In genomic region chr13:52744842-52745241, GRCh38 we compare ENCODE assay signal across 28 cellular contexts. TPM values are rescaled to one million over a fixed set of nuclear protein-coding genes. Genes with fewer than 3 reads are reported as not detected.
"Had no signal": no experiment of that assay in that cellular context is flagged by ENCODE, and none has a peak within 500 bp of the region (broad histone marks: within the 10 kb centered on the region; RNA-seq: fewer than 3 reads in every experiment).

No MANE protein-coding gene starts in this region.

- H3K36me3 ChIP-seq: adrenal gland, ascending aorta, lower lobe of right lung, stomach, suprapubic skin, tibial nerve, uterus had no signal

- FAIRE-seq: kidney, small intestine had no signal

- H3K9me3 ChIP-seq: adrenal gland, ascending aorta, lower lobe of right lung, mucosa of descending colon, suprapubic skin, tibial nerve, uterus had no signal

- H3K4me1 ChIP-seq: adrenal gland, ascending aorta, lower lobe of right lung, suprapubic skin, tibial nerve, uterus had no signal

- H3K4me3 ChIP-seq: adrenal gland, ascending aorta, lower lobe of right lung, mucosa of descending colon, stomach, suprapubic skin, tibial nerve, uterus had no signal

- H3K27ac ChIP-seq: adrenal gland, ascending aorta, lower lobe of right lung, stomach, suprapubic skin, tibial nerve, uterus had no signal

- H3K27me3 ChIP-seq: ascending aorta, uterus had no signal

- DNase-seq: activated CD4-positive, alpha-beta T cell treated with anti-CD3 and anti-CD28 coated beads for 4 hours; activated CD4-positive, alpha-beta T cell treated with anti-CD3 and anti-CD28 coated beads, Interleukin-2, amount 50 U/mL, for 48 hours; activated CD4-positive, CD25-positive, alpha-beta regulatory T cell; activated CD8-positive, alpha-beta memory T cell treated with anti-CD3 and anti-CD28 coated beads, Interleukin-2, amount 50 U/mL, for 48 hours; activated naive CD4-positive, alpha-beta T cell; activated T-cell treated with anti-CD3 and anti-CD28 coated beads, Interleukin-2, amount 50 U/mL, for 4 hours; adrenal gland; central memory CD4-positive, alpha-beta T cell; effector memory CD4-positive, alpha-beta T cell; foreskin melanocyte; kidney; lower lobe of right lung; mesendoderm; mucosa of descending colon; naive B cell; nucleus accumbens; small intestine; stomach; uterus had no signal

RNA-seq across cellular contexts. Expression of gene CNMD, which starts 5.2 kb away (rescaled TPM):
- total RNA-seq: activated CD8-positive, alpha-beta memory T cell treated with anti-CD3 and anti-CD28 coated beads for 36 hours; activated T-cell treated with anti-CD3 and anti-CD28 coated beads, Interleukin-2, amount 50 U/mL, for 4 hours; activated T-helper 2 cell treated with anti-CD3 and anti-CD28 coated beads, Interferon-gamma antibody, Interleukin-2, Interleukin-4, amounts not matched to agents 10 μg/mL and 5 μg/mL and 100 μg/mL, durations not matched to agents 14 hours and 24 hours and 36 hours; adrenal gland; ascending aorta; dermis microvascular lymphatic vessel endothelial cell; kidney; lower lobe of right lung; renal cortical epithelial cell; stomach; suprapubic skin; tibial nerve; uterus had no signal
- polyA plus RNA-seq: adrenal gland, esophagus, neural cell, stomach had no signal
